Comparison of ENCODE assay signal across 8 cellular contexts in genomic region chr17:48307814-48308411, GRCh38.
DNase-seq lines count a peak whose midpoint lies in the region; ATAC-seq and TF ChIP-seq lines count a peak whose summit lies in the region.

No MANE protein-coding gene starts in this region.

- no peak overlapping the region for H3K4me3 ChIP-seq in AG09309 (ENCODE audit: control insufficient read depth, low read depth, low read length)

- peaks cover 4% of the 10 kb centered on the region for H3K36me3 Mint-ChIP-seq in activated CD8-positive, alpha-beta T cell treated with anti-CD3 and anti-CD28 coated beads for 36 hours (ENCODE audit: low read depth)
- H3K36me3 Mint-ChIP-seq in nephron progenitor cell (ENCODE audit: low read depth) (no peaks in the 10 kb centered on the region), type B pancreatic cell (no peaks in the 10 kb centered on the region)

- H3K4me1 Mint-ChIP-seq in activated CD8-positive, alpha-beta T cell treated with anti-CD3 and anti-CD28 coated beads for 36 hours (ENCODE audit: low read depth) = peaks cover 30% of the 10 kb centered on the region
- H3K4me1 Mint-ChIP-seq in nephron progenitor cell = peaks cover 60% of the 10 kb centered on the region
- H3K4me1 Mint-ChIP-seq in type B pancreatic cell (ENCODE audit: unreplicated experiment) = peaks cover 36% of the 10 kb centered on the region

- H3K27ac Mint-ChIP-seq in activated CD8-positive, alpha-beta T cell treated with anti-CD3 and anti-CD28 coated beads for 36 hours = no peak overlapping the region
- H3K27ac Mint-ChIP-seq in nephron progenitor cell (no peak overlapping the region), type B pancreatic cell (peak overlapping the region; percentile 15)

- no peaks in the 10 kb centered on the region for H3K27me3 Mint-ChIP-seq in activated CD8-positive, alpha-beta T cell treated with anti-CD3 and anti-CD28 coated beads for 36 hours
- no peaks in the 10 kb centered on the region for H3K27me3 Mint-ChIP-seq in nephron progenitor cell (ENCODE audit: low read depth, poor library complexity)
- no peaks in the 10 kb centered on the region for H3K27me3 Mint-ChIP-seq in type B pancreatic cell

- POLR2A ChIA-PET in activated CD8-positive, alpha-beta T cell treated with anti-CD3 and anti-CD28 coated beads for 36 hours (lab: Charles Lee) = interaction anchor here (0.7 to 1.0 kb wide), 2 partner anchors 47 to 339 kb away, joined by 3 to 4 read pairs; no protein-coding TSS in a partner anchor

- intact Hi-C loops in activated CD8-positive, alpha-beta T cell treated with anti-CD3 and anti-CD28 coated beads for 36 hours (cut with micrococcal nuclease) = no loop called here

- H3K4me3 Mint-ChIP-seq in activated CD8-positive, alpha-beta T cell treated with anti-CD3 and anti-CD28 coated beads for 36 hours = no peak overlapping the region
- H3K4me3 Mint-ChIP-seq in nephron progenitor cell (peak overlapping the region; percentile 68), type B pancreatic cell (peak overlapping the region; percentile 3)

- DNase-seq in AG09309 (ENCODE audit: low read depth) (peak; percentile 16), GM20000 (ENCODE audit: low spot score) (peak; percentile 41), NCI-H510A (lab: John Stamatoyannopoulos, UW) (peak; percentile 90), nephron progenitor cell (peak; percentile 61), type B pancreatic cell (ENCODE audit: extremely low spot score, unreplicated experiment) (no peak)
- DNase-seq in activated CD8-positive, alpha-beta T cell treated with anti-CD3 and anti-CD28 coated beads for 36 hours = peak; percentile 69

- no peaks in the 10 kb centered on the region for H3K9me3 Mint-ChIP-seq in activated CD8-positive, alpha-beta T cell treated with anti-CD3 and anti-CD28 coated beads for 36 hours
- no peaks in the 10 kb centered on the region for H3K9me3 Mint-ChIP-seq in nephron progenitor cell
- no peaks in the 10 kb centered on the region for H3K9me3 Mint-ChIP-seq in type B pancreatic cell

- CTCF ChIA-PET in activated CD8-positive, alpha-beta T cell treated with anti-CD3 and anti-CD28 coated beads for 36 hours (lab: Charles Lee) = interaction anchor here (0.6 to 3.1 kb wide), 43 partner anchors 8 to 1120 kb away, joined by 3 to 27 read pairs (median 4); partner anchors contain the start of gene HOXB5

- TF ChIP-seq CTCF in AG09309 (IDR thresholded peaks at IDR 0.05; ENCODE audit: control insufficient read depth, insufficient read depth, low read depth, low read length, missing control alignments) (peak; percentile 88), GM20000 (IDR thresholded peaks at IDR 0.05; ENCODE audit: extremely low read depth, missing control alignments) (peak; percentile 76), nephron progenitor cell (IDR thresholded peaks at IDR 0.05) (peak; percentile 92), type B pancreatic cell (conservative IDR thresholded peaks at IDR 0.05) (peak; percentile 90)
- peak; percentile 71 for TF ChIP-seq CTCF in activated CD8-positive, alpha-beta T cell treated with anti-CD3 and anti-CD28 coated beads for 36 hours (IDR thresholded peaks at IDR 0.05)

- ATAC-seq in activated CD8-positive, alpha-beta T cell treated with anti-CD3 and anti-CD28 coated beads for 36 hours = peak; percentile 82
- ATAC-seq in esophagus mucosa = peak; percentile 69
- no peak for ATAC-seq in GM21447 (IDR thresholded peaks at IDR 0.05; ENCODE audit: unreplicated experiment)
